Comparison of ENCODE assay signal across 3 cellular contexts in the genomic region with DNA sequence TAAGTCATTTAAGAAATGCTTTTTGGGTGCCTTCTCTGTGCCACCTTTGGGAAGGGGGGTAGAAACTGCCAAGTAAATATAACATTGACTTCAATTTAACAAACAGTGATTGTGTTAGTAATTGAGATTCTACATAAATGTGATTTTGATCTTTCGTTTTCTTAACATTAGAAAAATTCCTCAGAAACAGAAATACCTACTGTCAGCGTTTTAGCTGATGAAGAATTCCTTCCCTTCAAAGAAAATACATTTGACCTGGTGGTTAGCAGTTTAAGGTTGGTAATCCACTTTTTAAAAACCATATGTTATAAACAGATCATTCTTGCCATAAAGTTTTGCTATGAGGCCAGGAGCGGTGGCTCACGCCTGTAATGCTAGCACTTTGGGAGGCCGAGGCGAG.
TF ChIP-seq lines count a peak whose summit lies in the region.

No MANE protein-coding gene starts in this region.

TF ChIP-seq in HepG2, 621 proteins besides CTCF, POLR2A, EP300 and RAD21:
- TF ChIP-seq, protein P1, sequence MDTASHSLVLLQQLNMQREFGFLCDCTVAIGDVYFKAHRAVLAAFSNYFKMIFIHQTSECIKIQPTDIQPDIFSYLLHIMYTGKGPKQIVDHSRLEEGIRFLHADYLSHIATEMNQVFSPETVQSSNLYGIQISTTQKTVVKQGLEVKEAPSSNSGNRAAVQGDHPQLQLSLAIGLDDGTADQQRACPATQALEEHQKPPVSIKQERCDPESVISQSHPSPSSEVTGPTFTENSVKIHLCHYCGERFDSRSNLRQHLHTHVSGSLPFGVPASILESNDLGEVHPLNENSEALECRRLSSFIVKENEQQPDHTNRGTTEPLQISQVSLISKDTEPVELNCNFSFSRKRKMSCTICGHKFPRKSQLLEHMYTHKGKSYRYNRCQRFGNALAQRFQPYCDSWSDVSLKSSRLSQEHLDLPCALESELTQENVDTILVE (CRISPR knock-in tag; IDR thresholded peaks at IDR 0.05), result no peak
- TF ChIP-seq MAFK (conservative IDR thresholded peaks at IDR 0.05 in 1 of 2, IDR thresholded peaks at IDR 0.05 in 1 of 2; ENCODE audit: low read length in 2 of 2), result peak; percentile 83 to 90
- TF ChIP-seq MAFF (IDR thresholded peaks at IDR 0.05; ENCODE audit: low read depth, low read length), result peak; percentile 80
TF ChIP-seq in HepG2: peak in this region for 2.

TF ChIP-seq in A549, 52 proteins besides CTCF, POLR2A, EP300 and RAD21:
- no peak for TF ChIP-seq RCOR1 (IDR thresholded peaks at IDR 0.05; ENCODE audit: low read depth, low read length)
- no peak for TF ChIP-seq ZNF302 (CRISPR knock-in tag; IDR thresholded peaks at IDR 0.05)
- TF ChIP-seq, protein P2, sequence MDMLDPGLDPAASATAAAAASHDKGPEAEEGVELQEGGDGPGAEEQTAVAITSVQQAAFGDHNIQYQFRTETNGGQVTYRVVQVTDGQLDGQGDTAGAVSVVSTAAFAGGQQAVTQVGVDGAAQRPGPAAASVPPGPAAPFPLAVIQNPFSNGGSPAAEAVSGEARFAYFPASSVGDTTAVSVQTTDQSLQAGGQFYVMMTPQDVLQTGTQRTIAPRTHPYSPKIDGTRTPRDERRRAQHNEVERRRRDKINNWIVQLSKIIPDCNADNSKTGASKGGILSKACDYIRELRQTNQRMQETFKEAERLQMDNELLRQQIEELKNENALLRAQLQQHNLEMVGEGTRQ (IDR thresholded peaks at IDR 0.05), result no peak
- TF ChIP-seq JUN (IDR thresholded peaks at IDR 0.05), result no peak
- peak; percentile 77 for TF ChIP-seq MAFK (IDR thresholded peaks at IDR 0.05; ENCODE audit: partially characterized antibody)

TF ChIP-seq in IMR-90, 13 proteins besides CTCF, POLR2A, EP300 and RAD21:
- no peak for TF ChIP-seq SMC3 (IDR thresholded peaks at IDR 0.05; ENCODE audit: low read depth, low read length)
- peak; percentile 69 for TF ChIP-seq MAFK (IDR thresholded peaks at IDR 0.05; ENCODE audit: low read depth, low read length)
- no peak for TF ChIP-seq BHLHE40 (IDR thresholded peaks at IDR 0.05; ENCODE audit: low read depth, low read length)
- TF ChIP-seq MAZ (IDR thresholded peaks at IDR 0.05; ENCODE audit: borderline replicate concordance, low read depth, low read length), result no peak
TF ChIP-seq in IMR-90: peak in this region for 1.
